17 cellular contexts compared by ENCODE assay signal in genomic region chr6:89505847-89506246, GRCh38.
DNase-seq lines count a peak whose midpoint lies in the region; ATAC-seq and TF ChIP-seq lines count a peak whose summit lies in the region.
"Had no signal": no experiment of that assay in that cellular context is flagged by ENCODE, and none has a peak within 500 bp of the region (broad histone marks: within the 10 kb centered on the region; RNA-seq: fewer than 3 reads in every experiment).

No MANE protein-coding gene starts in this region.

- in situ Hi-C loops in gastrocnemius medialis (cut with MboI; ENCODE audit: low sequenced_read_pairs in 4 of 4), result no loop called here

- H3K27me3 ChIP-seq in hepatocyte (no peaks in the 10 kb centered on the region), gastrocnemius medialis (no peaks in the 10 kb centered on the region)
- H3K27me3 ChIP-seq: BLaER1 treated with 17β-estradiol and CSF1 and Interleukin-3, amounts not matched to agents 10 nM and 100 nM had no signal

- H3K4me3 ChIP-seq in hepatocyte, result no peak overlapping the region
- no peak overlapping the region for H3K4me3 ChIP-seq in gastrocnemius medialis
- H3K4me3 ChIP-seq: A549; BLaER1 treated with 17β-estradiol and CSF1 and Interleukin-3, amounts not matched to agents 10 nM and 100 nM had no signal

- intact Hi-C loops in gastrocnemius medialis (cut with DNase I; ENCODE audit: low total_unique reads), result no loop called here

- H3K4me1 ChIP-seq in hepatocyte (ENCODE audit: insufficient read depth), result peaks cover 20% of the 10 kb centered on the region
- no peaks in the 10 kb centered on the region for H3K4me1 ChIP-seq in gastrocnemius medialis
- H3K4me1 ChIP-seq: BLaER1 treated with 17β-estradiol and CSF1 and Interleukin-3, amounts not matched to agents 10 nM and 100 nM had no signal

- H3K27ac ChIP-seq in VCaP (peak overlapping the region; percentile 61), hepatocyte (peak overlapping the region; percentile 84), gastrocnemius medialis (no peak overlapping the region)
- H3K27ac ChIP-seq: A549; BLaER1 treated with 17β-estradiol and CSF1 and Interleukin-3, amounts not matched to agents 10 nM and 100 nM had no signal

- H3K27me3 Mint-ChIP-seq in glutamatergic neuron (ENCODE audit: unreplicated experiment), result no peaks in the 10 kb centered on the region
- H3K27me3 Mint-ChIP-seq: CD4-positive, alpha-beta T cell had no signal

- DNase-seq in glutamatergic neuron, result no peak
- DNase-seq in hepatocyte (ENCODE audit: low spot score), result no peak
- peak; percentile 15 for DNase-seq in putamen (ENCODE audit: low spot score)
- no peak for DNase-seq in NCI-H1105 (lab: John Stamatoyannopoulos, UW)
- DNase-seq in gastrocnemius medialis, result no peak
- no peak for DNase-seq in stimulated activated CD4-positive, alpha-beta T cell treated with anti-CD3 and anti-CD28 coated beads, Interleukin-4, amount 100 ng/mL, for 24 hours
- DNase-seq: AML-193; Caco-2; Calu3; CD4-positive, alpha-beta T cell; CD8-positive, alpha-beta T cell; DMS79 treated with DMSO at 0.1 percent for 48 hours; GF-D8 had no signal

- no peaks in the 10 kb centered on the region for H3K36me3 Mint-ChIP-seq in glutamatergic neuron (ENCODE audit: unreplicated experiment)
- H3K36me3 Mint-ChIP-seq: CD8-positive, alpha-beta T cell had no signal

- H3K9me3 ChIP-seq in hepatocyte (ENCODE audit: low read depth) (no peaks in the 10 kb centered on the region), gastrocnemius medialis (no peaks in the 10 kb centered on the region)
- H3K9me3 ChIP-seq: A549; BLaER1 treated with 17β-estradiol and CSF1 and Interleukin-3, amounts not matched to agents 10 nM and 100 nM; Caco-2 had no signal

- no peaks in the 10 kb centered on the region for H3K36me3 ChIP-seq in hepatocyte (replicated peaks; ENCODE audit: insufficient read depth, low read depth)
- no peaks in the 10 kb centered on the region for H3K36me3 ChIP-seq in gastrocnemius medialis
- H3K36me3 ChIP-seq: BLaER1 treated with 17β-estradiol and CSF1 and Interleukin-3, amounts not matched to agents 10 nM and 100 nM had no signal

- H2AFZ ChIP-seq in hepatocyte, result no peak overlapping the region

- peak overlapping the region; percentile 45 for H3K27ac Mint-ChIP-seq in glutamatergic neuron (ENCODE audit: unreplicated experiment)
- H3K27ac Mint-ChIP-seq: B cell; CD4-positive, alpha-beta T cell; CD8-positive, alpha-beta T cell had no signal

- H3K9me2 ChIP-seq in hepatocyte (replicated peaks; ENCODE audit: insufficient read depth), result no peaks in the 10 kb centered on the region

- 98% methylated on average over 4 of the region's 4 CpGs for WGBS in hepatocyte (ENCODE audit: low lambda C conversion rate, missing lambda C conversion rate)

- ATAC-seq in gastrocnemius medialis, result no peak
- ATAC-seq: A549; CD8-positive, alpha-beta T cell had no signal

- H3K79me2 ChIP-seq in hepatocyte, result no peaks in the 10 kb centered on the region

- no peak overlapping the region for H3K4me2 ChIP-seq in hepatocyte
- H3K4me2 ChIP-seq: A549; BLaER1 treated with 17β-estradiol and CSF1 and Interleukin-3, amounts not matched to agents 10 nM and 100 nM had no signal

- H3K4me3 Mint-ChIP-seq in glutamatergic neuron (ENCODE audit: unreplicated experiment), result no peak overlapping the region
- H3K4me3 Mint-ChIP-seq: B cell; CD4-positive, alpha-beta T cell; CD8-positive, alpha-beta T cell had no signal

- TF ChIP-seq POLR2A in gastrocnemius medialis (IDR thresholded peaks at IDR 0.05), result no peak

- TF ChIP-seq CTCF in VCaP (conservative IDR thresholded peaks at IDR 0.05), result no peak
- TF ChIP-seq CTCF in glutamatergic neuron (IDR thresholded peaks at IDR 0.05; ENCODE audit: partially characterized antibody, unreplicated experiment), result no peak
- TF ChIP-seq CTCF in hepatocyte (IDR thresholded peaks at IDR 0.05; ENCODE audit: poor library complexity), result no peak
- TF ChIP-seq CTCF in gastrocnemius medialis (IDR thresholded peaks at IDR 0.05 in 4 of 5, conservative IDR thresholded peaks at IDR 0.05 in 1 of 5), result no peak

- H3K4me1 Mint-ChIP-seq in glutamatergic neuron (ENCODE audit: low read depth, unreplicated experiment), result peaks cover 38% of the 10 kb centered on the region
- H3K4me1 Mint-ChIP-seq: B cell had no signal

- H4K20me1 ChIP-seq in hepatocyte (ENCODE audit: insufficient read depth, poor library complexity, severe bottlenecking), result no peaks in the 10 kb centered on the region
- H4K20me1 ChIP-seq: BLaER1 treated with 17β-estradiol and CSF1 and Interleukin-3, amounts not matched to agents 10 nM and 100 nM had no signal

- peaks cover 1% of the 10 kb centered on the region for H3K9me3 Mint-ChIP-seq in glutamatergic neuron (ENCODE audit: unreplicated experiment)
- H3K9me3 Mint-ChIP-seq: CD4-positive, alpha-beta T cell; CD8-positive, alpha-beta T cell had no signal

Comparison
In these comparisons a context has a peak if more than half of its experiments do, and no peak if none do; other contexts are left out.
1. H3K27ac ChIP-seq: peak in VCaP (single experiment) and hepatocyte (single experiment); none in gastrocnemius medialis (0 of 4).